In genomic region chr22:30291334-30291892, GRCh38 we compare ENCODE assay signal across 13 cellular contexts. TPM values are rescaled to one million over a fixed set of nuclear protein-coding genes. Genes with fewer than 3 reads are reported as not detected.
DNase-seq lines count a peak whose midpoint lies in the region; ATAC-seq and TF ChIP-seq lines count a peak whose summit lies in the region.
"Had no signal": no experiment of that assay in that cellular context is flagged by ENCODE, and none has a peak within 500 bp of the region (broad histone marks: within the 10 kb centered on the region; RNA-seq: fewer than 3 reads in every experiment).

No MANE protein-coding gene starts in this region.

- no peaks in the 10 kb centered on the region for H3K27me3 Mint-ChIP-seq in natural killer cell (ENCODE audit: low read depth in 2 of 2)
- H3K27me3 Mint-ChIP-seq in natural killer cell treated with Interleukin-12 subunit alpha and Interleukin-12 subunit beta and Interleukin-15 and Interleukin-18, amount 100 ng/mL, for 72 hours = no peaks in the 10 kb centered on the region

- no peak overlapping the region for H2AK5ac ChIP-seq in trophoblast cell (ENCODE audit: low read length)

- intact Hi-C loops in natural killer cell (cut with micrococcal nuclease) = no loop called here

- no peak overlapping the region for H2AFZ ChIP-seq in trophoblast cell (ENCODE audit: insufficient read depth, low read length, poor library complexity)

- DNase-seq in natural killer cell = no peak
- DNase-seq in natural killer cell treated with Interleukin-12 subunit alpha and Interleukin-12 subunit beta and Interleukin-15 and Interleukin-18, amount 100 ng/mL, for 72 hours (ENCODE audit: low spot score) = no peak
- no peak for DNase-seq in trophoblast cell
- no peak for DNase-seq in DMS79 (lab: John Stamatoyannopoulos, UW)
- no peak for DNase-seq in AG08395 (ENCODE audit: low spot score)
- no peak for DNase-seq in NK-92 (lab: John Stamatoyannopoulos, UW; ENCODE audit: unreplicated experiment)
- DNase-seq in NCI-H2107 (lab: John Stamatoyannopoulos, UW) = no peak
- DNase-seq: activated CD4-positive, alpha-beta T cell treated with anti-CD3 and anti-CD28 coated beads, Interleukin-2, amount 50 U/mL, for 48 hours; NCI-H1436 treated with DMSO at 0.1 percent for 48 hours; stimulated activated naive CD4-positive, alpha-beta T cell treated with Interleukin-2 at 50 U/mL for 16 hours had no signal

- no peak overlapping the region for H2BK120ac ChIP-seq in trophoblast cell (ENCODE audit: insufficient read depth, low read length, poor library complexity)

- WGBS in esophagus, 2 donors = 61 to 75% methylated on average over 9 of the region's 9 CpGs
- WGBS in trophoblast cell (ENCODE audit: extremely low coverage, insufficient coverage, insufficient read length) = no CpG with 5 or more reads among the region's 9 CpGs

- peaks cover 10% of the 10 kb centered on the region for H3K79me1 ChIP-seq in trophoblast cell (ENCODE audit: low read length)

- peak overlapping the region; percentile 68 to 86 for H3K27ac Mint-ChIP-seq in natural killer cell
- H3K27ac Mint-ChIP-seq in natural killer cell treated with Interleukin-12 subunit alpha and Interleukin-12 subunit beta and Interleukin-15 and Interleukin-18, amount 100 ng/mL, for 72 hours = peak overlapping the region in 1 of 2 donors; percentile 79

- H3K27ac ChIP-seq in esophagus (ENCODE audit: low read depth in 2 of 2, low read length in 1 of 2) = peak overlapping the region; percentile 86 to 98
- H3K27ac ChIP-seq in trophoblast cell (ENCODE audit: low read depth, low read length) = peak overlapping the region; percentile 37

- H3K36me3 Mint-ChIP-seq in natural killer cell = no peaks in the 10 kb centered on the region
- H3K36me3 Mint-ChIP-seq in natural killer cell treated with Interleukin-12 subunit alpha and Interleukin-12 subunit beta and Interleukin-15 and Interleukin-18, amount 100 ng/mL, for 72 hours = no peaks in the 10 kb centered on the region

- peaks cover 6% of the 10 kb centered on the region for H3K79me2 ChIP-seq in trophoblast cell (ENCODE audit: control insufficient read depth, insufficient read depth, low read length, poor library complexity)

- H3K4me1 ChIP-seq in esophagus (ENCODE audit: control insufficient read depth in 2 of 2, insufficient read depth in 2 of 2, low read length in 1 of 2) = peaks cover 6 to 54% of the 10 kb centered on the region in 2 donors
- peaks cover 24 to 27% of the 10 kb centered on the region in 2 experiments for H3K4me1 ChIP-seq in trophoblast cell (ENCODE audit: control insufficient read depth in 1 of 2, insufficient read depth in 2 of 2, low read length in 2 of 2)

- no peak overlapping the region for H2BK12ac ChIP-seq in trophoblast cell (ENCODE audit: low read length)

- peak overlapping the region; percentile 1 for H4K91ac ChIP-seq in trophoblast cell (ENCODE audit: low read depth, low read length)

- H3K9me3 ChIP-seq in esophagus (ENCODE audit: control insufficient read depth in 2 of 2, insufficient read depth in 1 of 2, low read depth in 1 of 2, low read length in 1 of 2) (no peaks in the 10 kb centered on the region), trophoblast cell (ENCODE audit: insufficient read depth, low read depth, low read length) (no peaks in the 10 kb centered on the region)

- H3K9ac ChIP-seq in trophoblast cell (ENCODE audit: low read length) = no peak overlapping the region

- no peak overlapping the region for H4K8ac ChIP-seq in trophoblast cell (ENCODE audit: low read depth, low read length)

- no peaks in the 10 kb centered on the region for H3K9me3 Mint-ChIP-seq in natural killer cell
- no peaks in the 10 kb centered on the region for H3K9me3 Mint-ChIP-seq in natural killer cell treated with Interleukin-12 subunit alpha and Interleukin-12 subunit beta and Interleukin-15 and Interleukin-18, amount 100 ng/mL, for 72 hours

- no peak for TF ChIP-seq CTCF in natural killer cell (IDR thresholded peaks at IDR 0.05)

- no peak overlapping the region for H3K4me2 ChIP-seq in trophoblast cell (ENCODE audit: low read length)

- peaks cover 19 to 39% of the 10 kb centered on the region in 2 donors for H3K4me1 Mint-ChIP-seq in natural killer cell
- peaks cover 12 to 18% of the 10 kb centered on the region in 2 donors for H3K4me1 Mint-ChIP-seq in natural killer cell treated with Interleukin-12 subunit alpha and Interleukin-12 subunit beta and Interleukin-15 and Interleukin-18, amount 100 ng/mL, for 72 hours (ENCODE audit: low read depth in 2 of 2)

- H3K27me3 ChIP-seq in esophagus (ENCODE audit: control insufficient read depth in 1 of 2, insufficient read depth in 2 of 2, low read length in 2 of 2) = no peaks in the 10 kb centered on the region
- H3K27me3 ChIP-seq in trophoblast cell (ENCODE audit: insufficient read depth, low read length) = no peaks in the 10 kb centered on the region

- H3K14ac ChIP-seq in trophoblast cell (ENCODE audit: low read length) = no peak overlapping the region

- H4K12ac ChIP-seq in trophoblast cell (ENCODE audit: low read depth, low read length) = peak overlapping the region; percentile 12

- H3K23ac ChIP-seq in trophoblast cell (ENCODE audit: low read length) = no peak overlapping the region

- ATAC-seq in natural killer cell = no peak
- ATAC-seq in natural killer cell treated with Interleukin-12 subunit alpha and Interleukin-12 subunit beta and Interleukin-15 and Interleukin-18, amount 100 ng/mL, for 72 hours = no peak

- H3K18ac ChIP-seq in trophoblast cell (ENCODE audit: low read length) = no peak overlapping the region

- H3K4me3 ChIP-seq in esophagus (ENCODE audit: low read depth in 1 of 2, low read length in 2 of 2) (no peak overlapping the region), trophoblast cell (ENCODE audit: low read depth, low read length) (no peak overlapping the region)

- H3K4me3 Mint-ChIP-seq in natural killer cell = no peak overlapping the region
- no peak overlapping the region for H3K4me3 Mint-ChIP-seq in natural killer cell treated with Interleukin-12 subunit alpha and Interleukin-12 subunit beta and Interleukin-15 and Interleukin-18, amount 100 ng/mL, for 72 hours

- no peak overlapping the region for H3K4ac ChIP-seq in trophoblast cell (ENCODE audit: low read depth, low read length)

- H3K36me3 ChIP-seq in esophagus (ENCODE audit: control insufficient read depth in 2 of 2, insufficient read depth in 2 of 2, low read length in 1 of 2) (peaks cover 23 to 51% of the 10 kb centered on the region in 2 donors), trophoblast cell (ENCODE audit: control insufficient read depth in 1 of 2, insufficient read depth in 2 of 2, low read length in 2 of 2) (peaks cover 54 to 58% of the 10 kb centered on the region in 2 experiments)

- no peak overlapping the region for H2BK5ac ChIP-seq in trophoblast cell (ENCODE audit: low read depth, low read length, poor library complexity)

RNA-seq across cellular contexts. Expression of gene CASTOR1, which starts 2.1 kb away (rescaled TPM):
- 10 to 100 TPM in 1 of 3 donors, 1 to 10 TPM in 2; 7.0 to 11.9 (median 8.8) TPM for total RNA-seq in natural killer cell
- total RNA-seq in natural killer cell treated with Interleukin-12 subunit alpha and Interleukin-12 subunit beta and Interleukin-15 and Interleukin-18, amount 100 ng/mL, for 72 hours = 1 to 10 TPM; 4.0 to 4.4 TPM
- 10 to 100 TPM; 29.7 to 39.3 TPM for polyA plus RNA-seq in esophagus
- 41.1 and 44.2 TPM in 2 replicates for polyA plus RNA-seq in trophoblast cell (2013)

RNA-seq across cellular contexts. Expression of gene OSM, which starts 24.8 kb away (rescaled TPM):
- total RNA-seq in natural killer cell = 100 to 1,000 TPM in 1 of 3 donors, 10 to 100 TPM in 2; 17.4 to 142 (median 18.1) TPM
- total RNA-seq in natural killer cell treated with Interleukin-12 subunit alpha and Interleukin-12 subunit beta and Interleukin-15 and Interleukin-18, amount 100 ng/mL, for 72 hours = 10 to 100 TPM; 15.5 to 38.7 TPM
- polyA plus RNA-seq in esophagus = under 1 TPM; 0.22 to 0.63 TPM
- 0.19 and 0.25 TPM in 2 replicates for polyA plus RNA-seq in trophoblast cell (2013)
- total RNA-seq: H7, RPMI7951 had no signal

RNA-seq across cellular contexts. Expression of gene TBC1D10A, which starts 35.3 kb away (rescaled TPM):
- total RNA-seq in natural killer cell = 10 to 100 TPM; 38.9 to 48.0 (median 47.9) TPM
- total RNA-seq in natural killer cell treated with Interleukin-12 subunit alpha and Interleukin-12 subunit beta and Interleukin-15 and Interleukin-18, amount 100 ng/mL, for 72 hours = 10 to 100 TPM; 13.9 to 28.3 TPM
- polyA plus RNA-seq in esophagus = 10 to 100 TPM; 30.4 to 35.3 TPM
- polyA plus RNA-seq in trophoblast cell (2013) = 43.9 and 46.1 TPM in 2 replicates

RNA-seq across cellular contexts. Expression of gene LIF, which starts 44.9 kb away (rescaled TPM):
- 1 to 10 TPM; 2.0 to 2.7 (median 2.6) TPM for total RNA-seq in natural killer cell
- total RNA-seq in natural killer cell treated with Interleukin-12 subunit alpha and Interleukin-12 subunit beta and Interleukin-15 and Interleukin-18, amount 100 ng/mL, for 72 hours = 100 to 1,000 TPM in 1 of 2 donors, 10 to 100 TPM in 1; 63.3 to 125 TPM
- polyA plus RNA-seq in esophagus = 1 to 10 TPM in 1 of 2 donors, under 1 TPM in 1; 0.54 to 1.0 TPM
- polyA plus RNA-seq in trophoblast cell (2013) = 1.2 and 1.4 TPM in 2 replicates
